ENCODE assay signal across 8 cellular contexts in genomic region chrX:120629667-120630537, GRCh38. TPM values are rescaled to one million over a fixed set of nuclear protein-coding genes. Genes with fewer than 3 reads are reported as not detected.
A peak's percentile ranks its signal among the peaks of the same experiment; 100 is the strongest.
DNase-seq lines count a peak whose midpoint lies in the region; ATAC-seq and FAIRE-seq lines count a peak whose summit lies in the region.

TSS of gene C1GALT1C1 (minus strand) at chrX:120630054. CDS start at chrX:120627166, 2,888 bp downstream.

- CTCF ChIA-PET in activated CD8-positive, alpha-beta memory T cell treated with anti-CD3 and anti-CD28 coated beads, Interleukin-2, amount 10 ng/mL, durations not matched to agents 7 days and 5 days (lab: Charles Lee), result no interaction called here

- H3K18ac ChIP-seq in mesendoderm (ENCODE audit: low read length), result no peak within 1 kb of the TSS

- H3K9me3 Mint-ChIP-seq in activated CD8-positive, alpha-beta memory T cell treated with anti-CD3 and anti-CD28 coated beads, Interleukin-2, amount 10 ng/mL, durations not matched to agents 7 days and 5 days (ENCODE audit: low read depth), result no peaks in the 10 kb centered on the region

- H3K4ac ChIP-seq in mesendoderm (ENCODE audit: low read depth, low read length), result no peak within 1 kb of the TSS

- no peak within 1 kb of the TSS for H2AK5ac ChIP-seq in mesendoderm (ENCODE audit: low read length)

- no peaks in the 10 kb centered on the region for H3K79me1 ChIP-seq in mesendoderm (ENCODE audit: low read length)

- H3K4me2 ChIP-seq in mesendoderm (ENCODE audit: low read length), result peak within 1 kb of the TSS; percentile 59

- ATAC-seq in GM21367 (IDR thresholded peaks at IDR 0.05; ENCODE audit: unreplicated experiment), result peak; percentile 97
- peak; percentile 96 for ATAC-seq in activated CD8-positive, alpha-beta memory T cell treated with anti-CD3 and anti-CD28 coated beads, Interleukin-2, amount 10 ng/mL, durations not matched to agents 7 days and 5 days

- peak within 1 kb of the TSS; percentile 95 for H3K4me3 Mint-ChIP-seq in activated CD8-positive, alpha-beta memory T cell treated with anti-CD3 and anti-CD28 coated beads, Interleukin-2, amount 10 ng/mL, durations not matched to agents 7 days and 5 days

- FAIRE-seq in HTR-8/SVneo (lab: Jason Lieb, UNC), result no peak

- H3K9me3 ChIP-seq in endocrine pancreas (ENCODE audit: control insufficient read depth, low read length), result no peaks in the 10 kb centered on the region

- peaks cover 23% of the 10 kb centered on the region for H3K4me1 Mint-ChIP-seq in activated CD8-positive, alpha-beta memory T cell treated with anti-CD3 and anti-CD28 coated beads, Interleukin-2, amount 10 ng/mL, durations not matched to agents 7 days and 5 days

- no peaks in the 10 kb centered on the region for H3K4me1 ChIP-seq in endocrine pancreas (ENCODE audit: control insufficient read depth, insufficient read depth, low read length)
- no peaks in the 10 kb centered on the region for H3K4me1 ChIP-seq in mesendoderm (ENCODE audit: control insufficient read depth, low read depth, low read length)

- H3K79me2 ChIP-seq in mesendoderm (ENCODE audit: control insufficient read depth, insufficient read depth, low read length), result no peaks in the 10 kb centered on the region

- H2BK120ac ChIP-seq in mesendoderm (ENCODE audit: low read depth, low read length), result no peak within 1 kb of the TSS

- H3K56ac ChIP-seq in mesendoderm (ENCODE audit: low read length), result peak within 1 kb of the TSS; percentile 77

- H3K36me3 Mint-ChIP-seq in activated CD8-positive, alpha-beta memory T cell treated with anti-CD3 and anti-CD28 coated beads, Interleukin-2, amount 10 ng/mL, durations not matched to agents 7 days and 5 days, result peaks cover 8% of the 10 kb centered on the region

- H3K27ac Mint-ChIP-seq in activated CD8-positive, alpha-beta memory T cell treated with anti-CD3 and anti-CD28 coated beads, Interleukin-2, amount 10 ng/mL, durations not matched to agents 7 days and 5 days, result peak within 1 kb of the TSS; percentile 99

- peak within 1 kb of the TSS; percentile 66 for H3K27ac ChIP-seq in mesendoderm (ENCODE audit: low read depth, low read length)

- no peak within 1 kb of the TSS for H2BK15ac ChIP-seq in mesendoderm (replicated peaks; ENCODE audit: low read depth)

- DNase-seq in COLO829 (ENCODE audit: low spot score), result peak; percentile 73
- DNase-seq in HTR-8/SVneo (ENCODE audit: insufficient read length, low spot score), result peak; percentile 55
- peak; percentile 88 for DNase-seq in NOMO-1 treated with dmso at 0.1 percent for 144 hours (lab: John Stamatoyannopoulos, UW; ENCODE audit: unreplicated experiment)
- peak; percentile 94 for DNase-seq in activated CD8-positive, alpha-beta memory T cell treated with anti-CD3 and anti-CD28 coated beads, Interleukin-2, amount 10 ng/mL, durations not matched to agents 7 days and 5 days
- peak; percentile 95 for DNase-seq in mesendoderm
- peak; percentile 80 for DNase-seq in stimulated activated CD8-positive, alpha-beta memory T cell treated with anti-CD3 and anti-CD28 coated beads, Interleukin-15, amount 100 ng/mL, for 1 hour (ENCODE audit: low read depth)

- H3K4me3 ChIP-seq in endocrine pancreas (ENCODE audit: control insufficient read depth, insufficient read depth, low read length) (peak within 1 kb of the TSS; percentile 82), mesendoderm (ENCODE audit: low read length) (peak within 1 kb of the TSS; percentile 36)

- H2BK5ac ChIP-seq in mesendoderm (ENCODE audit: low read length), result no peak within 1 kb of the TSS

- no peaks in the 10 kb centered on the region for H3K27me3 Mint-ChIP-seq in activated CD8-positive, alpha-beta memory T cell treated with anti-CD3 and anti-CD28 coated beads, Interleukin-2, amount 10 ng/mL, durations not matched to agents 7 days and 5 days

- no peak within 1 kb of the TSS for H4K8ac ChIP-seq in mesendoderm (ENCODE audit: low read depth, low read length)

- no peak within 1 kb of the TSS for H3K23ac ChIP-seq in mesendoderm (ENCODE audit: low read length)

- H4K5ac ChIP-seq in mesendoderm (ENCODE audit: low read length), result no peak within 1 kb of the TSS

- no CpG with 5 or more reads among the region's 68 CpGs for WGBS in mesendoderm (ENCODE audit: extremely low coverage, insufficient coverage, low lambda C conversion rate)

- H3K9ac ChIP-seq in endocrine pancreas (ENCODE audit: control insufficient read depth, insufficient read depth, low read length), result peak within 1 kb of the TSS; percentile 45
- H3K9ac ChIP-seq in mesendoderm (ENCODE audit: low read length), result peak within 1 kb of the TSS; percentile 68

- H3K36me3 ChIP-seq in endocrine pancreas (ENCODE audit: control insufficient read depth, insufficient read depth, low read length) (no peaks in the 10 kb centered on the region), mesendoderm (ENCODE audit: control insufficient read depth, insufficient read depth, low read length) (no peaks in the 10 kb centered on the region)

- H3K27me3 ChIP-seq in endocrine pancreas (ENCODE audit: control insufficient read depth, insufficient read depth, low read length) (no peaks in the 10 kb centered on the region), mesendoderm (ENCODE audit: insufficient read depth, low read length, poor library complexity) (no peaks in the 10 kb centered on the region)

RNA-seq across cellular contexts. Expression of gene C1GALT1C1, which starts in this region (rescaled TPM):
- total RNA-seq in activated CD8-positive, alpha-beta memory T cell treated with anti-CD3 and anti-CD28 coated beads, Interleukin-2, amount 10 ng/mL, durations not matched to agents 7 days and 5 days, result 10 to 100 TPM; 20.4 to 27.7 TPM
- 10.7 TPM for polyA plus RNA-seq in mesendoderm (2013, experiment 1 of 2)
- polyA plus RNA-seq in mesendoderm (2013, experiment 2 of 2), result 10.5 TPM

Comparison
In these comparisons a context has a peak if more than half of its experiments do, and no peak if none do; other contexts are left out.
1. Peak in every context shown above with its lines: DNase-seq, ATAC-seq, H3K4me3 ChIP-seq and H3K27ac ChIP-seq.